ENCODE assay signal across 20 cellular contexts in the genomic region with DNA sequence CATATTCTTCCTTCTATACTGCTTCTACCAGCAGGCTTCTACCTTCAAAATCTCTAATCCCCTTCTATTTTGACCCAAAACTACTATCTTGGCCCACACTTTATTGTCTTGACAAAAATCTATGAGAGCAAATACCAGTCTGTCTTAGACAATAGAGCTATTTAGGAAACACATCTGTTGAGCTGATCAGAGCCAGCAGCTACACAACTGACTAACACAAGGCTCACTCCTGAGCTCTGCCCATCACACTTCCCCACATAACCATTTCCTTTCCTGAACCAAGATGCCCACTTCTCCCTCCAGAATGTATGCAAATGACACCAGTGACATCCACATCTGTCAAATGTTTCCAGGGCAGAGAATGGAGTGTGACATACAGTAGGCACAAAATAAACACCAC.
"Had no signal": no experiment of that assay in that cellular context is flagged by ENCODE, and none has a peak within 500 bp of the region (broad histone marks: within the 10 kb centered on the region; RNA-seq: fewer than 3 reads in every experiment).

No MANE protein-coding gene starts in this region.

- H3K27ac ChIP-seq: breast epithelium, pancreas, psoas muscle, spleen, testis had no signal

- H3K4me1 ChIP-seq: breast epithelium, pancreas, psoas muscle, spleen, testis had no signal

- H3K27me3 ChIP-seq: breast epithelium, heart right ventricle, pancreas, spleen, testis had no signal

- DNase-seq: activated CD4-positive, alpha-beta memory T cell treated with anti-CD3 and anti-CD28 coated beads, Interleukin-2, amount 10 ng/mL, durations not matched to agents 7 days and 5 days; activated CD4-positive, alpha-beta T cell treated with anti-CD3 and anti-CD28 coated beads for 1 hour; activated CD4-positive, alpha-beta T cell treated with anti-CD3 and anti-CD28 coated beads, Interleukin-2, amount 10 ng/mL, durations not matched to agents 7 days and 5 days; activated CD8-positive, alpha-beta memory T cell treated with anti-CD3 and anti-CD28 coated beads, Interleukin-2, amount 10 ng/mL, durations not matched to agents 7 days and 5 days; activated T-cell treated with anti-CD3 and anti-CD28 coated beads, Interleukin-2, amount 50 U/mL, for 48 hours; central memory CD4-positive, alpha-beta T cell; endodermal cell; heart right ventricle; left ventricle myocardium superior; naive thymus-derived CD4-positive, alpha-beta T cell; psoas muscle; spleen; stimulated activated naive CD4-positive, alpha-beta T cell; T-helper 17 cell; T1000; testis; trophoblast cell had no signal

- H3K36me3 ChIP-seq: breast epithelium, heart right ventricle, pancreas, spleen had no signal

- ATAC-seq: activated CD8-positive, alpha-beta memory T cell treated with anti-CD3 and anti-CD28 coated beads, Interleukin-2, amount 10 ng/mL, durations not matched to agents 7 days and 5 days; activated naive CD4-positive, alpha-beta T cell treated with anti-CD3 and anti-CD28 coated beads, Interleukin-2, amount 50 U/mL, for 72 hours; naive thymus-derived CD4-positive, alpha-beta T cell; pancreas; psoas muscle; T-helper 17 cell had no signal

- H3K4me3 ChIP-seq: breast epithelium, heart right ventricle, pancreas, psoas muscle, spleen, testis had no signal

- H3K9me3 ChIP-seq: breast epithelium, heart right ventricle, pancreas, psoas muscle, spleen, testis had no signal
